8 cellular contexts compared by ENCODE assay signal in genomic region chrX:120561634-120562568, GRCh38. TPM values are rescaled to one million over a fixed set of nuclear protein-coding genes. Genes with fewer than 3 reads are reported as not detected.
DNase-seq lines count a peak whose midpoint lies in the region; ATAC-seq, FAIRE-seq and TF ChIP-seq lines count a peak whose summit lies in the region.

No MANE protein-coding gene starts in this region.

- no peak overlapping the region for H2BK5ac ChIP-seq in H9 (ENCODE audit: insufficient read length, low read length)

- ATAC-seq in T-helper 17 cell = no peak

- no peak overlapping the region for H3T11ph ChIP-seq in H9 (ENCODE audit: low read length)

- no peak for DNase-seq in H9
- no peak for DNase-seq in T-helper 17 cell
- DNase-seq in globus pallidus (ENCODE audit: low spot score) = peak; percentile 11
- no peak for DNase-seq in small intestine
- DNase-seq in HEK293T (ENCODE audit: extremely low spot score) = no peak
- no peak for DNase-seq in hepatic stellate cell (ENCODE audit: low spot score)
- no peak for DNase-seq in activated effector memory CD4-positive, alpha-beta T cell treated with Interleukin-2 at 50 U/mL for 16 hours
- DNase-seq in NCI-H1694 (lab: John Stamatoyannopoulos, UW) = no peak

- peaks cover 4% of the 10 kb centered on the region for H3K23me2 ChIP-seq in H9 (ENCODE audit: insufficient read length, low read depth, low read length, poor library complexity, severe bottlenecking)

- peak overlapping the region in 1 of 2 donors; percentile 58 for H3K4me3 ChIP-seq in small intestine (ENCODE audit: low read depth in 1 of 2, low read length in 2 of 2)

- no peaks in the 10 kb centered on the region for H3K27me3 ChIP-seq in H9 (ENCODE audit: insufficient read depth, low read length)
- no peaks in the 10 kb centered on the region for H3K27me3 ChIP-seq in small intestine (ENCODE audit: control insufficient read depth in 2 of 2, insufficient read depth in 2 of 2, low read length in 2 of 2)

- peak overlapping the region; percentile 90 to 91 for H3K4me3 Mint-ChIP-seq in H9
- peak overlapping the region; percentile 99 for H3K4me3 Mint-ChIP-seq in T-helper 17 cell

- peak overlapping the region; percentile 80 for H3K4me2 ChIP-seq in H9 (ENCODE audit: insufficient read depth, insufficient read length, low read length)

- peaks cover 6 to 11% of the 10 kb centered on the region in 2 experiments for H3K4me1 Mint-ChIP-seq in H9
- peaks cover 9% of the 10 kb centered on the region for H3K4me1 Mint-ChIP-seq in T-helper 17 cell

- no peak overlapping the region for H2BK20ac ChIP-seq in H9 (ENCODE audit: low read depth, low read length, poor library complexity, severe bottlenecking)

- H4K91ac ChIP-seq in H9 (ENCODE audit: insufficient read length, low read depth, low read length) = no peak overlapping the region

- H3K18ac ChIP-seq in H9 (ENCODE audit: insufficient read length, low read depth, low read length) = no peak overlapping the region

- WGBS in H9 (ENCODE audit: extremely low coverage, insufficient read length, low lambda C conversion rate) = no CpG with 5 or more reads among the region's 12 CpGs
- 4 to 29% (median 9%) methylated on average over 12 of the region's 12 CpGs for WGBS in small intestine, 3 donors

- H3K14ac ChIP-seq in H9 (ENCODE audit: insufficient read depth, low read length) = peak overlapping the region; percentile 65; the same call in 1 of the 2 replicates

- no peak overlapping the region for H2BK15ac ChIP-seq in H9 (ENCODE audit: low read depth, low read length)

- H3K27me3 Mint-ChIP-seq in H9 (ENCODE audit: low read depth) = no peaks in the 10 kb centered on the region
- no peaks in the 10 kb centered on the region for H3K27me3 Mint-ChIP-seq in T-helper 17 cell

- TF ChIP-seq CTCF in H9 (conservative IDR thresholded peaks at IDR 0.05) = no peak

- H3K9me3 Mint-ChIP-seq in H9 = peaks cover 47 to 63% of the 10 kb centered on the region in 2 experiments

- H3K4ac ChIP-seq in H9 (ENCODE audit: low read depth, low read length) = no peak overlapping the region

- H4K20me1 ChIP-seq in H9 (ENCODE audit: control insufficient read depth, insufficient read depth, insufficient read length) = no peaks in the 10 kb centered on the region

- H3K27ac ChIP-seq in H9 (ENCODE audit: insufficient read length, low read depth, low read length) (peak overlapping the region; percentile 87), small intestine (ENCODE audit: low read depth in 1 of 2, low read length in 1 of 2) (peak overlapping the region; percentile 51 to 88)

- H2AFZ ChIP-seq in H9 (ENCODE audit: low read length) = peak overlapping the region; percentile 22

- H3K4me1 ChIP-seq in H9 (ENCODE audit: insufficient read depth, low read length) (no peaks in the 10 kb centered on the region), small intestine (ENCODE audit: control insufficient read depth in 2 of 2, insufficient read depth in 1 of 2, low read depth in 1 of 2, low read length in 1 of 2) (peaks cover 0 to 2% of the 10 kb centered on the region in 2 donors)

- H3K36me3 Mint-ChIP-seq in H9 (ENCODE audit: insufficient read depth in 1 of 3, low read depth in 3 of 3) = peaks cover 3 to 14% (median 7%) of the 10 kb centered on the region in 3 experiments; a peak in 5 of 7 replicates
- peaks cover 2% of the 10 kb centered on the region for H3K36me3 Mint-ChIP-seq in T-helper 17 cell (ENCODE audit: low read depth)

- FAIRE-seq in small intestine (lab: Jason Lieb, UNC) = no peak

- H2BK120ac ChIP-seq in H9 (ENCODE audit: low read depth, low read length, poor library complexity, severe bottlenecking) = no peak overlapping the region

- no peak overlapping the region for H3K23ac ChIP-seq in H9 (ENCODE audit: insufficient read length, low read depth, low read length)

- H2AK5ac ChIP-seq in H9 (ENCODE audit: insufficient read length, low read length) = no peak overlapping the region

- peaks cover 8% of the 10 kb centered on the region for H3K9me3 ChIP-seq in H9 (ENCODE audit: control insufficient read depth, low read depth, low read length)
- no peaks in the 10 kb centered on the region for H3K9me3 ChIP-seq in T-helper 17 cell (ENCODE audit: control insufficient read depth, low read length, poor library complexity, severe bottlenecking)
- no peaks in the 10 kb centered on the region for H3K9me3 ChIP-seq in small intestine (ENCODE audit: control insufficient read depth, low read depth)

- no peaks in the 10 kb centered on the region for H3K79me1 ChIP-seq in H9 (ENCODE audit: insufficient read depth, low read depth, low read length, poor library complexity, severe bottlenecking)

- H3K27ac Mint-ChIP-seq in H9 (peak overlapping the region; percentile 72 to 99 (median 98)), T-helper 17 cell (peak overlapping the region; percentile 96)

- no peak overlapping the region for H2BK12ac ChIP-seq in H9 (ENCODE audit: insufficient read length, low read depth, low read length)

- H3K56ac ChIP-seq in H9 (ENCODE audit: insufficient read length, low read depth, low read length) = no peak overlapping the region

- POLR2A ChIA-PET in HEK293T (lab: Yijun Ruan, JAX) = interaction anchor here (1.0 to 2.8 kb wide), 6 partner anchors 9 to 670 kb away, joined by 3 to 46 read pairs (median 4); partner anchors contain the start of genes C1GALT1C1 and MCTS1

- CTCF ChIA-PET in HEK293T (lab: Yijun Ruan, JAX) = no interaction called here

- H4K5ac ChIP-seq in H9 (ENCODE audit: insufficient read length, low read depth, low read length) = no peak overlapping the region

- H3K36me3 ChIP-seq in small intestine (ENCODE audit: control insufficient read depth in 2 of 2, insufficient read depth in 2 of 2, low read length in 2 of 2) = no peaks in the 10 kb centered on the region

- peak overlapping the region; percentile 79 for H3K9ac ChIP-seq in H9 (ENCODE audit: extremely low read depth, insufficient read length, low read length)

- H3K79me2 ChIP-seq in H9 (ENCODE audit: insufficient read depth, low read length) = peaks cover 2% of the 10 kb centered on the region; the same call in 1 of the 2 replicates

- H4K8ac ChIP-seq in H9 (replicated peaks; ENCODE audit: insufficient read length, low read depth, low read length) = no peak overlapping the region

TF ChIP-seq in HEK293T, 16 proteins besides CTCF, POLR2A, EP300 and RAD21:
- TF ChIP-seq TARDBP (IDR thresholded peaks at IDR 0.05) = no peak
- no peak for TF ChIP-seq ARNT (IDR thresholded peaks at IDR 0.05)
- no peak for TF ChIP-seq NFRKB (IDR thresholded peaks at IDR 0.05)
- no peak for TF ChIP-seq SUZ12 (IDR thresholded peaks at IDR 0.05)
- TF ChIP-seq BHLHE40 (IDR thresholded peaks at IDR 0.05; ENCODE audit: borderline replicate concordance) = no peak
- no peak for TF ChIP-seq CTBP1 (IDR thresholded peaks at IDR 0.05; ENCODE audit: borderline replicate concordance)
- TF ChIP-seq FOXA1 (IDR thresholded peaks at IDR 0.05) = no peak
- no peak for TF ChIP-seq HDGF (IDR thresholded peaks at IDR 0.05; ENCODE audit: borderline replicate concordance)
- TF ChIP-seq FOXM1 (IDR thresholded peaks at IDR 0.05; ENCODE audit: borderline replicate concordance) = no peak
- TF ChIP-seq, protein P1, sequence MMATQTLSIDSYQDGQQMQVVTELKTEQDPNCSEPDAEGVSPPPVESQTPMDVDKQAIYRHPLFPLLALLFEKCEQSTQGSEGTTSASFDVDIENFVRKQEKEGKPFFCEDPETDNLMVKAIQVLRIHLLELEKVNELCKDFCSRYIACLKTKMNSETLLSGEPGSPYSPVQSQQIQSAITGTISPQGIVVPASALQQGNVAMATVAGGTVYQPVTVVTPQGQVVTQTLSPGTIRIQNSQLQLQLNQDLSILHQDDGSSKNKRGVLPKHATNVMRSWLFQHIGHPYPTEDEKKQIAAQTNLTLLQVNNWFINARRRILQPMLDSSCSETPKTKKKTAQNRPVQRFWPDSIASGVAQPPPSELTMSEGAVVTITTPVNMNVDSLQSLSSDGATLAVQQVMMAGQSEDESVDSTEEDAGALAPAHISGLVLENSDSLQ (IDR thresholded peaks at IDR 0.05) = no peak
- TF ChIP-seq ZNF384 (IDR thresholded peaks at IDR 0.05) = no peak
- no peak for TF ChIP-seq L3MBTL2 (conservative IDR thresholded peaks at IDR 0.05)
- no peak for TF ChIP-seq SP1 (IDR thresholded peaks at IDR 0.05)

RNA-seq across cellular contexts. Expression of gene CUL4B, which starts 1.1 kb away (rescaled TPM):
- total RNA-seq in H9 (2021) = 44.9 and 48.4 TPM in 2 replicates
- 10 to 100 TPM; 32.4 to 33.9 TPM for total RNA-seq in T-helper 17 cell
- 10 to 100 TPM; 10.8 to 14.8 (median 12.1) TPM for polyA plus RNA-seq in small intestine

RNA-seq across cellular contexts. Expression of gene MCTS1, which starts 42.0 kb away (rescaled TPM):
- total RNA-seq in H9 (2021) (27.7 and 28.9 TPM in 2 replicates), T-helper 17 cell (10 to 100 TPM; 16.2 to 19.6 TPM)
- 10 to 100 TPM; 59.4 to 68.9 (median 67.9) TPM for polyA plus RNA-seq in small intestine
